Comparison of ENCODE assay signal across 14 cellular contexts in genomic region chr16:762049-762513, GRCh38. TPM values are rescaled to one million over a fixed set of nuclear protein-coding genes. Genes with fewer than 3 reads are reported as not detected.
"Had no signal": no experiment of that assay in that cellular context is flagged by ENCODE, and none has a peak within 500 bp of the region (broad histone marks: within the 10 kb centered on the region; RNA-seq: fewer than 3 reads in every experiment).

No MANE protein-coding gene starts in this region.

- H3K27me3 ChIP-seq: adrenal gland, right atrium auricular region, thyroid gland, vagina had no signal

- FAIRE-seq: small intestine had no signal

- H3K4me3 ChIP-seq: adrenal gland, right atrium auricular region, thyroid gland, vagina had no signal

- H3K27ac Mint-ChIP-seq: naive thymus-derived CD4-positive, alpha-beta T cell; stimulated activated effector memory CD8-positive, alpha-beta T cell treated with anti-CD3 and anti-CD28 coated beads, Interleukin-12 subunit alpha, Interleukin-12 subunit beta, amount 100 ng/mL, for 72 hours; T-helper 17 cell had no signal

- H3K4me1 ChIP-seq: adrenal gland, right atrium auricular region had no signal

- H3K9me3 ChIP-seq: adrenal gland, right atrium auricular region, thyroid gland, vagina had no signal

- H3K27me3 Mint-ChIP-seq: T-helper 17 cell had no signal

- H3K4me1 Mint-ChIP-seq: stimulated activated effector memory CD8-positive, alpha-beta T cell treated with anti-CD3 and anti-CD28 coated beads, Interleukin-12 subunit alpha, Interleukin-12 subunit beta, amount 100 ng/mL, for 72 hours; T-helper 17 cell had no signal

- DNase-seq: activated CD4-positive, alpha-beta T cell treated with anti-CD3 and anti-CD28 coated beads, Interleukin-2, amount 50 U/mL, for 1 hour; activated naive CD4-positive, alpha-beta T cell treated with anti-CD3 and anti-CD28 coated beads, Interleukin-2, amount 50 U/mL, for 16 hours; adrenal gland; central memory CD4-positive, alpha-beta T cell; effector memory CD4-positive, alpha-beta T cell; posterior cingulate gyrus; small intestine; T-helper 17 cell; thyroid gland had no signal

- ATAC-seq: naive thymus-derived CD4-positive, alpha-beta T cell; T-helper 17 cell had no signal

- H3K9me3 Mint-ChIP-seq: stimulated activated effector memory CD8-positive, alpha-beta T cell treated with anti-CD3 and anti-CD28 coated beads, Interleukin-12 subunit alpha, Interleukin-12 subunit beta, amount 100 ng/mL, for 72 hours had no signal

- H3K4me3 Mint-ChIP-seq: naive thymus-derived CD4-positive, alpha-beta T cell; stimulated activated effector memory CD8-positive, alpha-beta T cell treated with anti-CD3 and anti-CD28 coated beads, Interleukin-12 subunit alpha, Interleukin-12 subunit beta, amount 100 ng/mL, for 72 hours; T-helper 17 cell had no signal

- H3K36me3 ChIP-seq: adrenal gland, right atrium auricular region, thyroid gland, vagina had no signal

- H3K27ac ChIP-seq: adrenal gland, epithelial cell of prostate, right atrium auricular region, thyroid gland, vagina had no signal

- H3K36me3 Mint-ChIP-seq: stimulated activated effector memory CD8-positive, alpha-beta T cell treated with anti-CD3 and anti-CD28 coated beads, Interleukin-12 subunit alpha, Interleukin-12 subunit beta, amount 100 ng/mL, for 72 hours had no signal

RNA-seq across cellular contexts. Expression of gene MSLN, which starts 1.5 kb away (rescaled TPM):
- total RNA-seq: T-helper 17 cell, thyroid gland, vagina had no signal
- polyA plus RNA-seq: naive thymus-derived CD4-positive, alpha-beta T cell had no signal
